In the genomic region with DNA sequence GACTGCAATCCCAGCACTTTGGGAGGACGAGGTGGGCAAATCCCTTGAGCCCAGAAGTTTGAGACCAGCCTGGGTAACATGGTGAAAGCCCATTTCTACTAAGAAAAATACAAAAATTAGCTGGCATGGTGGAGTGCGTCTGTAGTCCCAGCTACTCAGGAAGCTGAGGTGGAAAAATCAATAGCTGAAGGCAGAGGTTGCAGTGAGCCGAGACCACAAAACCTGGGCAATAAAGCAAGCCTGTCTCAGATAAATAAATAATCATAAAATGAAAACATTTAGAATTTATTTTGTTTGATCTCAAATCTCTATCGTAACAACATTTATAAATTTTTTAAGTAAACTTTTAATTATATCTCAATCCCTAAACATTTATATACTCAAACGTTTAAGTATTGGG, we compare ENCODE assay signal across 32 cellular contexts. TPM values are rescaled to one million over a fixed set of nuclear protein-coding genes. Genes with fewer than 3 reads are reported as not detected.
DNase-seq lines count a peak whose midpoint lies in the region; ATAC-seq and TF ChIP-seq lines count a peak whose summit lies in the region.
"Had no signal": no experiment of that assay in that cellular context is flagged by ENCODE, and none has a peak within 500 bp of the region (broad histone marks: within the 10 kb centered on the region; RNA-seq: fewer than 3 reads in every experiment).

No MANE protein-coding gene starts in this region.

- TF ChIP-seq CTCF in HEK293 (tag by site-specific recombination; IDR thresholded peaks at IDR 0.05): no peak
- TF ChIP-seq CTCF in chondrocyte (IDR thresholded peaks at IDR 0.05): no peak
- TF ChIP-seq CTCF in osteocyte (IDR thresholded peaks at IDR 0.05): no peak

- peaks cover 90% of the 10 kb centered on the region for H3K4me1 Mint-ChIP-seq in activated T-cell treated with anti-CD3 and anti-CD28 coated beads, Interleukin-2, amount 50 U/mL, for 24 hours (ENCODE audit: low read depth)
- H3K4me1 Mint-ChIP-seq in activated T-cell treated with anti-CD3 and anti-CD28 coated beads, Interleukin-2, amount 50 U/mL, for 4 hours (ENCODE audit: low read depth): peaks cover 70% of the 10 kb centered on the region
- H3K4me1 Mint-ChIP-seq in chondrocyte (ENCODE audit: low read depth) (peaks cover 59% of the 10 kb centered on the region), osteocyte (ENCODE audit: unreplicated experiment) (peaks cover 56% of the 10 kb centered on the region)
- peaks cover 79% of the 10 kb centered on the region for H3K4me1 Mint-ChIP-seq in activated CD4-positive, alpha-beta T cell treated with anti-CD3 and anti-CD28 coated beads for 36 hours

- no peaks in the 10 kb centered on the region for H3K9me3 ChIP-seq in HEK293 (ENCODE audit: control insufficient read depth, insufficient read depth, low read depth, low read length)
- H3K9me3 ChIP-seq: thyroid gland had no signal

- H3K27me3 Mint-ChIP-seq in activated T-cell treated with anti-CD3 and anti-CD28 coated beads, Interleukin-2, amount 50 U/mL, for 24 hours: no peaks in the 10 kb centered on the region
- H3K27me3 Mint-ChIP-seq in activated T-cell treated with anti-CD3 and anti-CD28 coated beads, Interleukin-2, amount 50 U/mL, for 4 hours (ENCODE audit: low read depth): no peaks in the 10 kb centered on the region
- no peaks in the 10 kb centered on the region for H3K27me3 Mint-ChIP-seq in chondrocyte (ENCODE audit: low read depth)
- H3K27me3 Mint-ChIP-seq in osteocyte (ENCODE audit: unreplicated experiment): no peaks in the 10 kb centered on the region
- H3K27me3 Mint-ChIP-seq in activated CD4-positive, alpha-beta T cell treated with anti-CD3 and anti-CD28 coated beads for 36 hours: no peaks in the 10 kb centered on the region
- H3K27me3 Mint-ChIP-seq: activated CD4-positive, alpha-beta memory T cell treated with anti-CD3 and anti-CD28 coated beads, Interleukin-2, amount 10 ng/mL, durations not matched to agents 7 days and 5 days; activated naive CD4-positive, alpha-beta T cell treated with anti-CD3 and anti-CD28 coated beads, Interleukin-2, amount 50 U/mL, for 24 hours; CD8-positive, alpha-beta memory T cell; T-helper 17 cell had no signal

- ATAC-seq in activated T-cell treated with anti-CD3 and anti-CD28 coated beads, Interleukin-2, amount 50 U/mL, for 4 hours: no peak
- ATAC-seq in activated CD4-positive, alpha-beta T cell treated with anti-CD3 and anti-CD28 coated beads for 36 hours: no peak
- ATAC-seq in GM21360 (IDR thresholded peaks at IDR 0.05; ENCODE audit: unreplicated experiment): no peak
- ATAC-seq: A549, left cardiac atrium, T-helper 17 cell had no signal

- H3K27ac ChIP-seq in HEK293 (ENCODE audit: extremely low read depth, low read depth, low read length): no peak overlapping the region
- H3K27ac ChIP-seq: A549, epithelial cell of prostate, parathyroid adenoma, SK-N-MC, stomach, thyroid gland had no signal

- POLR2A ChIA-PET in HEK293 (lab: Yijun Ruan, JAX): no interaction called here
- POLR2A ChIA-PET in activated CD4-positive, alpha-beta T cell treated with anti-CD3 and anti-CD28 coated beads for 36 hours (lab: Charles Lee): no interaction called here

- no peak for DNase-seq in activated T-cell treated with anti-CD3 and anti-CD28 coated beads, Interleukin-2, amount 50 U/mL, for 24 hours
- DNase-seq in activated T-cell treated with anti-CD3 and anti-CD28 coated beads, Interleukin-2, amount 50 U/mL, for 4 hours: no peak
- DNase-seq in chondrocyte (ENCODE audit: low spot score): no peak
- DNase-seq in osteocyte (ENCODE audit: extremely low spot score, unreplicated experiment): no peak
- no peak for DNase-seq in activated CD4-positive, alpha-beta T cell treated with anti-CD3 and anti-CD28 coated beads for 36 hours
- no peak for DNase-seq in amniotic stem cell (lab: John Stamatoyannopoulos, UW)
- DNase-seq: activated CD4-positive, alpha-beta memory T cell treated with anti-CD3 and anti-CD28 coated beads, Interleukin-2, amount 10 ng/mL, durations not matched to agents 7 days and 5 days; activated CD4-positive, CD25-positive, alpha-beta regulatory T cell treated with anti-CD3 and anti-CD28 coated beads, Interleukin-2, amount 50 U/mL, for 72 hours; activated CD8-positive, alpha-beta memory T cell treated with anti-CD3 and anti-CD28 coated beads, Interleukin-2, amount 50 U/mL, for 4 hours; aorta; CD8-positive, alpha-beta memory T cell; DMS 273 treated with DMSO at 0.1 percent for 48 hours; effector CD8-positive, alpha-beta T cell; hippocampal formation; left cardiac atrium; mammary epithelial cell; NCI-H2171 treated with DMSO at 0.1 percent for 48 hours; NCI-H524 treated with DMSO at 0.1 percent for 48 hours; OCI-M1; retina; stomach; T-helper 17 cell; thyroid gland had no signal

- intact Hi-C loops in activated CD4-positive, alpha-beta T cell treated with anti-CD3 and anti-CD28 coated beads for 36 hours (cut with DNase I, micrococcal nuclease): loop anchor here in 1 of 2 experiments (10.0 kb wide), 1 partner anchor 1580 kb away; a partner anchor contains a TSS

- H3K36me3 ChIP-seq in HEK293 (ENCODE audit: control insufficient read depth in 2 of 2, insufficient read depth in 1 of 2, low read length in 2 of 2): no peaks in the 10 kb centered on the region
- H3K36me3 ChIP-seq: stomach, thyroid gland had no signal

- H3K9me3 Mint-ChIP-seq in activated T-cell treated with anti-CD3 and anti-CD28 coated beads, Interleukin-2, amount 50 U/mL, for 24 hours: peaks cover 6% of the 10 kb centered on the region
- peaks cover 5% of the 10 kb centered on the region for H3K9me3 Mint-ChIP-seq in activated T-cell treated with anti-CD3 and anti-CD28 coated beads, Interleukin-2, amount 50 U/mL, for 4 hours
- peaks cover 8% of the 10 kb centered on the region for H3K9me3 Mint-ChIP-seq in chondrocyte (ENCODE audit: low read depth)
- H3K9me3 Mint-ChIP-seq in osteocyte (ENCODE audit: unreplicated experiment): no peaks in the 10 kb centered on the region
- peaks cover 6% of the 10 kb centered on the region for H3K9me3 Mint-ChIP-seq in activated CD4-positive, alpha-beta T cell treated with anti-CD3 and anti-CD28 coated beads for 36 hours (ENCODE audit: low read depth)

- H3K4me3 Mint-ChIP-seq in activated T-cell treated with anti-CD3 and anti-CD28 coated beads, Interleukin-2, amount 50 U/mL, for 24 hours: no peak overlapping the region
- H3K4me3 Mint-ChIP-seq in activated T-cell treated with anti-CD3 and anti-CD28 coated beads, Interleukin-2, amount 50 U/mL, for 4 hours: no peak overlapping the region
- H3K4me3 Mint-ChIP-seq in chondrocyte (ENCODE audit: unreplicated experiment): no peak overlapping the region
- no peak overlapping the region for H3K4me3 Mint-ChIP-seq in osteocyte (ENCODE audit: unreplicated experiment)
- H3K4me3 Mint-ChIP-seq in activated CD4-positive, alpha-beta T cell treated with anti-CD3 and anti-CD28 coated beads for 36 hours: no peak overlapping the region
- H3K4me3 Mint-ChIP-seq: activated CD4-positive, alpha-beta memory T cell treated with anti-CD3 and anti-CD28 coated beads, Interleukin-2, amount 10 ng/mL, durations not matched to agents 7 days and 5 days; CD8-positive, alpha-beta memory T cell; neural crest cell; T-helper 17 cell had no signal

- peaks cover 32% of the 10 kb centered on the region for H3K36me3 Mint-ChIP-seq in activated T-cell treated with anti-CD3 and anti-CD28 coated beads, Interleukin-2, amount 50 U/mL, for 24 hours (ENCODE audit: low read depth)
- peaks cover 9% of the 10 kb centered on the region for H3K36me3 Mint-ChIP-seq in activated T-cell treated with anti-CD3 and anti-CD28 coated beads, Interleukin-2, amount 50 U/mL, for 4 hours (ENCODE audit: insufficient read depth)
- H3K36me3 Mint-ChIP-seq in chondrocyte (ENCODE audit: low read depth): no peaks in the 10 kb centered on the region
- peaks cover 7% of the 10 kb centered on the region for H3K36me3 Mint-ChIP-seq in osteocyte (ENCODE audit: unreplicated experiment)
- H3K36me3 Mint-ChIP-seq in activated CD4-positive, alpha-beta T cell treated with anti-CD3 and anti-CD28 coated beads for 36 hours (ENCODE audit: low read depth): peaks cover 27% of the 10 kb centered on the region

- H3K4me3 ChIP-seq in HEK293 (ENCODE audit: low read depth, low read length): no peak overlapping the region
- H3K4me3 ChIP-seq: A549, SK-N-MC, smooth muscle cell, stomach, thyroid gland had no signal

- CTCF ChIA-PET in HEK293 (lab: Yijun Ruan, JAX): interaction anchor here (0.6 kb wide), 1 partner anchor 878 kb away, joined by 3 read pairs; no protein-coding TSS in a partner anchor
- CTCF ChIA-PET in activated CD4-positive, alpha-beta T cell treated with anti-CD3 and anti-CD28 coated beads for 36 hours (lab: Charles Lee): interaction anchor here (0.7 kb wide), 1 partner anchor 48 kb away, joined by 3 read pairs; no protein-coding TSS in a partner anchor

- H3K27ac Mint-ChIP-seq in activated T-cell treated with anti-CD3 and anti-CD28 coated beads, Interleukin-2, amount 50 U/mL, for 24 hours: peak overlapping the region; percentile 83
- H3K27ac Mint-ChIP-seq in chondrocyte (ENCODE audit: unreplicated experiment): peak overlapping the region; percentile 32
- H3K27ac Mint-ChIP-seq in osteocyte (ENCODE audit: unreplicated experiment): peak overlapping the region; percentile 41
- H3K27ac Mint-ChIP-seq in activated CD4-positive, alpha-beta T cell treated with anti-CD3 and anti-CD28 coated beads for 36 hours: no peak overlapping the region
- H3K27ac Mint-ChIP-seq: activated CD4-positive, alpha-beta memory T cell treated with anti-CD3 and anti-CD28 coated beads, Interleukin-2, amount 10 ng/mL, durations not matched to agents 7 days and 5 days; T-helper 17 cell had no signal

- no peaks in the 10 kb centered on the region; the same call in 1 of the 2 replicates for H3K4me1 ChIP-seq in HEK293 (ENCODE audit: control insufficient read depth, insufficient read depth, low read length)
- H3K4me1 ChIP-seq: parathyroid adenoma, thyroid gland had no signal

TF ChIP-seq in HEK293, 187 proteins besides CTCF, POLR2A, EP300 and RAD21 (continues in another document):
- TF ChIP-seq, protein P1, sequence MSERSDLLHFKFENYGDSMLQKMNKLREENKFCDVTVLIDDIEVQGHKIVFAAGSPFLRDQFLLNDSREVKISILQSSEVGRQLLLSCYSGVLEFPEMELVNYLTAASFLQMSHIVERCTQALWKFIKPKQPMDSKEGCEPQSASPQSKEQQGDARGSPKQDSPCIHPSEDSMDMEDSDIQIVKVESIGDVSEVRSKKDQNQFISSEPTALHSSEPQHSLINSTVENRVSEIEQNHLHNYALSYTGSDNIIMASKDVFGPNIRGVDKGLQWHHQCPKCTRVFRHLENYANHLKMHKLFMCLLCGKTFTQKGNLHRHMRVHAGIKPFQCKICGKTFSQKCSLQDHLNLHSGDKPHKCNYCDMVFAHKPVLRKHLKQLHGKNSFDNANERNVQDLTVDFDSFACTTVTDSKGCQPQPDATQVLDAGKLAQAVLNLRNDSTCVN (tag by site-specific recombination; optimal IDR thresholded peaks at IDR 0.05): no peak
- TF ChIP-seq OSR2 (tag by site-specific recombination; IDR thresholded peaks at IDR 0.05) (peak; percentile 91), ZNF2 (tag by site-specific recombination; IDR thresholded peaks at IDR 0.05) (no peak)

RNA-seq across cellular contexts. Expression of a gene that starts 36.6 kb away (rescaled TPM):
- total RNA-seq in activated T-cell treated with anti-CD3 and anti-CD28 coated beads, Interleukin-2, amount 50 U/mL, for 4 hours: 10 to 100 TPM; 48.0 to 60.7 (median 51.1) TPM
- total RNA-seq in chondrocyte (23.2 to 34.9 TPM (median 26.4 TPM) in 3 replicates), osteocyte (31.8 and 32.6 TPM in 2 replicates)
- 10 to 100 TPM; 32.3 to 32.4 TPM for total RNA-seq in activated CD4-positive, alpha-beta T cell treated with anti-CD3 and anti-CD28 coated beads for 36 hours
